In the genomic region with DNA sequence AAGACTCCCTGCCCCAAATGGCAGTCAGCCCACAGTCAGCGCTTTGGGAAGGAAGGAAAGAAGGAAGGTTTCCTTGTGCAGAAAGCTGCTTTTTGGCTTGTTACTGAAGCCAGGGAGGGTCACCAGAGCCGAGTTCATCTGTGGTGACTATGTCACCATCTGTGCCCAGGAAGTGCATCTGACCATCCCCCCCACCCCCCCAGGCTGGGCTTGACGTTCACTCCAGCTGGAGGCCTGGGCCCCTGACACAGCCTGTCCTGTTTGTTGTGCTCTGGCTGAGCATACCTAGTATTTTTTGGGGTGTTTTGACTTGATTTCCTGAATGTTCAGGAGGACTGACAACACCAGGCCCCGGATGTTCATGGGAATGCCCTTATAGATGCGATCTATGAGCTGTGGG, we compare ENCODE assay signal across 7 cellular contexts. TPM values are rescaled to one million over a fixed set of nuclear protein-coding genes. Genes with fewer than 3 reads are reported as not detected.
"Had no signal": no experiment of that assay in that cellular context is flagged by ENCODE, and none has a peak within 500 bp of the region (broad histone marks: within the 10 kb centered on the region; RNA-seq: fewer than 3 reads in every experiment).

No MANE protein-coding gene starts in this region.

RNA-seq across cellular contexts. Expression of a gene that starts 31.6 kb away (rescaled TPM):
- total RNA-seq: GM23248, GM23338, H1, H4, H7, H9, HFFc6 had no signal
- polyA plus RNA-seq: GM23248, GM23338, H1 had no signal
